Comparison of ENCODE assay signal across 1 cellular context in the genomic region with DNA sequence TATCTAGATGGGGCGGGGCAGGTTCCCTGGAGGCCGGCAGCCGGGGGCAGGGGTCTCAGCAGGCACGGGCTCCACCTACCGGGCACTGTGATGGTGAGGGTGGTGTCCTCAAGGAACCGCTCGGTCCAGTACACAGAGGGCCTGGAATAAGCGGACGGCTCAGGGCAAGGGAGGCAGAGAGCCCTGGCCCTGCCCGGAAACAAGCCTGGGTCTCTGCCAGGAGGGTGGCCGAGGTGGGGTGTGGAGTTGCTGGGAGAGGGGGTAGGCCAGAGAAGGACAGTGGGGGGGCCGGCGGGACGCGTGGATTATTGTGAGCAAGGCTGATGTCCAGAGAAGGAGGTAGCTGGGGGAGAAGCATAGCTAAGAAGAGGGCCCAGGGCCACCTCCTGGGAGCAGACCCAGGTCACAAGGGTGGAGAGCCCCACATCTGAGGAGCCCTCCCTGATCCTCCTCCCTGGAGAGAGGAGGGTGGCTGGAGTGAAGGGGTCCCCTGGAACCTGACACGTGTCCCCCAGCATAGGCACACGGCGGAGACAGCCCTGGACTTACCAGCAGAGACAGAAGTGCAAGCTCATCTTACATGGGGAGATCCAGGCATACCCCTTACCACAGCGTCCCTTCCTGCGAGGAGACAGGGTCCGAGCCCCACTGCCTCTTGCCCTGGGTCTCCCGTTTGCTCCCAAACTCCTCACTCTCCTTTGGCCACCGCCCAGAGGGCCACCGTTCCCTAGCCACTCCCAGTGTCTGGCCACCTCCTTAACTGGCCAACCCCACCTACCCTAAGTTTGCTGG.
TF ChIP-seq lines count a peak whose summit lies in the region.

No MANE protein-coding gene starts in this region.

TF ChIP-seq in H1, 55 proteins besides CTCF, POLR2A, EP300 and RAD21:
- TF ChIP-seq RBBP5 (IDR thresholded peaks at IDR 0.05; ENCODE audit: borderline replicate concordance, low read depth, low read length) (no peak), KDM1A (IDR thresholded peaks at IDR 0.05; ENCODE audit: borderline replicate concordance, low read length) (no peak), SIN3A (conservative IDR thresholded peaks at IDR 0.05 in 1 of 2, IDR thresholded peaks at IDR 0.05 in 1 of 2; ENCODE audit: low read depth in 1 of 2, low read length in 2 of 2) (no peak), ZNF274 (IDR thresholded peaks at IDR 0.05; ENCODE audit: borderline replicate concordance, extremely low read depth, low read length) (no peak), FOSL1 (IDR thresholded peaks at IDR 0.05; ENCODE audit: insufficient read depth, low read depth, low read length) (no peak), USF2 (IDR thresholded peaks at IDR 0.05; ENCODE audit: low read length) (no peak), HDAC6 (IDR thresholded peaks at IDR 0.05; ENCODE audit: low read depth, low read length) (no peak), BCL11A (IDR thresholded peaks at IDR 0.05; ENCODE audit: low read depth in 2 of 2, low read length in 2 of 2) (no peak), SIRT6 (IDR thresholded peaks at IDR 0.05; ENCODE audit: low read length) (no peak), TBP (IDR thresholded peaks at IDR 0.05; ENCODE audit: low read depth, low read length) (no peak)
